Comparison of ENCODE assay signal across 13 cellular contexts in genomic region chr7:68364871-68365625, GRCh38.
"Had no signal": no experiment of that assay in that cellular context is flagged by ENCODE, and none has a peak within 500 bp of the region (broad histone marks: within the 10 kb centered on the region; RNA-seq: fewer than 3 reads in every experiment).

No MANE protein-coding gene starts in this region.

- H3K9me3 ChIP-seq: colonic mucosa, esophagus squamous epithelium, ovary, thyroid gland had no signal

- H3K4me3 ChIP-seq: colonic mucosa, esophagus squamous epithelium, ovary, thyroid gland had no signal

- DNase-seq: activated CD4-positive, alpha-beta memory T cell treated with anti-CD3 and anti-CD28 coated beads for 36 hours; activated CD4-positive, alpha-beta T cell treated with anti-CD3 and anti-CD28 coated beads for 36 hours; activated effector memory CD4-positive, alpha-beta T cell treated with Interleukin-2 at 50 U/mL for 16 hours; activated naive CD4-positive, alpha-beta T cell treated with anti-CD3 and anti-CD28 coated beads, Interleukin-2, amount 50 U/mL, for 16 hours; activated T-cell treated with anti-CD3 and anti-CD28 coated beads, Interleukin-2, amount 50 U/mL, for 4 hours; colonic mucosa; esophagus squamous epithelium; kidney glomerular epithelial cell; midbrain; ovary; thyroid gland had no signal

- H3K4me3 Mint-ChIP-seq: activated CD4-positive, alpha-beta memory T cell treated with anti-CD3 and anti-CD28 coated beads for 36 hours; activated CD4-positive, alpha-beta T cell treated with anti-CD3 and anti-CD28 coated beads for 36 hours; activated T-cell treated with anti-CD3 and anti-CD28 coated beads, Interleukin-2, amount 50 U/mL, for 4 hours; neural crest cell; stimulated activated effector memory CD8-positive, alpha-beta T cell treated with anti-CD3 and anti-CD28 coated beads, Interleukin-12 subunit alpha, Interleukin-12 subunit beta, amount 100 ng/mL, for 72 hours had no signal

- H3K27ac ChIP-seq: colonic mucosa, esophagus squamous epithelium, ovary, thyroid gland had no signal

- H3K36me3 Mint-ChIP-seq: activated CD4-positive, alpha-beta memory T cell treated with anti-CD3 and anti-CD28 coated beads for 36 hours; stimulated activated effector memory CD8-positive, alpha-beta T cell treated with anti-CD3 and anti-CD28 coated beads, Interleukin-12 subunit alpha, Interleukin-12 subunit beta, amount 100 ng/mL, for 72 hours had no signal

- H3K4me1 ChIP-seq: colonic mucosa, esophagus squamous epithelium, thyroid gland had no signal

- H3K4me1 Mint-ChIP-seq: activated CD4-positive, alpha-beta T cell treated with anti-CD3 and anti-CD28 coated beads for 36 hours; neural crest cell; stimulated activated effector memory CD8-positive, alpha-beta T cell treated with anti-CD3 and anti-CD28 coated beads, Interleukin-12 subunit alpha, Interleukin-12 subunit beta, amount 100 ng/mL, for 72 hours had no signal

- H3K36me3 ChIP-seq: colonic mucosa, esophagus squamous epithelium, ovary, thyroid gland had no signal

- H3K27me3 ChIP-seq: colonic mucosa, esophagus squamous epithelium, ovary, thyroid gland had no signal

- H3K27ac Mint-ChIP-seq: activated CD4-positive, alpha-beta memory T cell treated with anti-CD3 and anti-CD28 coated beads for 36 hours; activated CD4-positive, alpha-beta T cell treated with anti-CD3 and anti-CD28 coated beads for 36 hours; stimulated activated effector memory CD8-positive, alpha-beta T cell treated with anti-CD3 and anti-CD28 coated beads, Interleukin-12 subunit alpha, Interleukin-12 subunit beta, amount 100 ng/mL, for 72 hours had no signal

- H3K27me3 Mint-ChIP-seq: activated CD4-positive, alpha-beta memory T cell treated with anti-CD3 and anti-CD28 coated beads for 36 hours; activated CD4-positive, alpha-beta T cell treated with anti-CD3 and anti-CD28 coated beads for 36 hours had no signal
